In genomic region chr1:211578640-211579433, GRCh38 we compare ENCODE assay signal across 8 cellular contexts. TPM values are rescaled to one million over a fixed set of nuclear protein-coding genes. Genes with fewer than 3 reads are reported as not detected.
DNase-seq lines count a peak whose midpoint lies in the region; ATAC-seq lines count a peak whose summit lies in the region.

TSS of gene SLC30A1 (minus strand) at chr1:211579161. CDS start at chr1:211578612, 549 bp downstream.

- H3K23ac ChIP-seq in mesenchymal stem cell (ENCODE audit: low read length in 2 of 2): peak within 1 kb of the TSS in 1 of 2 experiments; percentile 99

- peaks cover 47 to 66% (median 53%) of the 10 kb centered on the region in 3 donors for H3K4me1 Mint-ChIP-seq in CD8-positive, alpha-beta memory T cell
- H3K4me1 Mint-ChIP-seq in effector memory CD8-positive, alpha-beta T cell (ENCODE audit: low read depth in 2 of 2): peaks cover 11 to 33% of the 10 kb centered on the region in 2 donors

- no peaks in the 10 kb centered on the region for H3K9me3 Mint-ChIP-seq in CD8-positive, alpha-beta memory T cell
- H3K9me3 Mint-ChIP-seq in effector memory CD8-positive, alpha-beta T cell: no peaks in the 10 kb centered on the region

- H3K4ac ChIP-seq in mesenchymal stem cell (ENCODE audit: low read depth in 1 of 2, low read length in 2 of 2): peak within 1 kb of the TSS; percentile 75 to 86

- ATAC-seq in GM19468 (IDR thresholded peaks at IDR 0.05; ENCODE audit: extremely low read depth, unreplicated experiment): peak; percentile 80
- peak; percentile 89 for ATAC-seq in effector memory CD8-positive, alpha-beta T cell (replicated peaks)

- H2AK5ac ChIP-seq in mesenchymal stem cell (ENCODE audit: low read length, severe bottlenecking): no peak within 1 kb of the TSS

- H4K91ac ChIP-seq in mesenchymal stem cell (ENCODE audit: low read length): peak within 1 kb of the TSS; percentile 53

- POLR2A ChIA-PET in CD8-positive, alpha-beta memory T cell (lab: Charles Lee): interaction anchor here (0.7 to 1.6 kb wide), 6 partner anchors 27 to 318 kb away, joined by 3 to 4 read pairs (median 3); no protein-coding TSS in a partner anchor

- H3K27ac ChIP-seq in CD8-positive, alpha-beta memory T cell (ENCODE audit: low read depth, low read length): peak within 1 kb of the TSS; percentile 77
- H3K27ac ChIP-seq in mesenchymal stem cell (ENCODE audit: low read length, poor library complexity, severe bottlenecking): peak within 1 kb of the TSS; percentile 76

- peaks cover 5% of the 10 kb centered on the region for H3K79me1 ChIP-seq in mesenchymal stem cell (replicated peaks; ENCODE audit: low read length, poor library complexity, severe bottlenecking)

- peak within 1 kb of the TSS; percentile 75 for H4K8ac ChIP-seq in mesenchymal stem cell (ENCODE audit: low read length)

- H2BK5ac ChIP-seq in mesenchymal stem cell (ENCODE audit: low read depth, low read length, poor library complexity, severe bottlenecking): peak within 1 kb of the TSS; percentile 92

- H3K27ac Mint-ChIP-seq in CD8-positive, alpha-beta memory T cell: peak within 1 kb of the TSS; percentile 85 to 97 (median 94)
- peak within 1 kb of the TSS; percentile 58 to 76 for H3K27ac Mint-ChIP-seq in effector memory CD8-positive, alpha-beta T cell

- peak within 1 kb of the TSS; percentile 90 to 97 (median 96) for H3K4me3 Mint-ChIP-seq in CD8-positive, alpha-beta memory T cell
- H3K4me3 Mint-ChIP-seq in effector memory CD8-positive, alpha-beta T cell: peak within 1 kb of the TSS; percentile 88 to 91

- peak within 1 kb of the TSS; percentile 74 for H3K4me2 ChIP-seq in mesenchymal stem cell (ENCODE audit: low read length, poor library complexity, severe bottlenecking)

- peak within 1 kb of the TSS in 1 of 2 experiments; percentile 93 for H2BK12ac ChIP-seq in mesenchymal stem cell (ENCODE audit: low read length in 2 of 2)

- peak within 1 kb of the TSS; percentile 54 for H2BK120ac ChIP-seq in mesenchymal stem cell (ENCODE audit: low read depth, low read length)

- H3K4me3 ChIP-seq in CD8-positive, alpha-beta memory T cell (ENCODE audit: low read length): peak within 1 kb of the TSS; percentile 90
- H3K4me3 ChIP-seq in mesenchymal stem cell (ENCODE audit: insufficient read depth in 1 of 2, low read depth in 1 of 2, low read length in 2 of 2): peak within 1 kb of the TSS; percentile 97 to 99

- WGBS in mesenchymal stem cell: under 1% methylated on average over 71 of the region's 97 CpGs

- H3K9ac ChIP-seq in mesenchymal stem cell (ENCODE audit: low read length): peak within 1 kb of the TSS; percentile 95

- peak; percentile 99 to 100 (median 100) for DNase-seq in CD8-positive, alpha-beta memory T cell
- DNase-seq in HS-5 (ENCODE audit: low read depth): peak; percentile 86
- peak; percentile 99 for DNase-seq in NK-92 treated with Interleukin-12 subunit alpha and Interleukin-12 subunit beta, amount 100 ng/mL, for 24 hours (lab: John Stamatoyannopoulos, UW)
- DNase-seq in activated CD8-positive, alpha-beta memory T cell treated with anti-CD3 and anti-CD28 coated beads for 24 hours: peak; percentile 100
- peak; percentile 99 to 100 (median 99) for DNase-seq in effector memory CD8-positive, alpha-beta T cell
- peak; percentile 97 for DNase-seq in mesenchymal stem cell
- peak; percentile 99 for DNase-seq in stimulated activated CD8-positive, alpha-beta memory T cell treated with anti-CD3 and anti-CD28 coated beads, Interleukin-12 subunit alpha, Interleukin-12 subunit beta, amount 100 ng/mL, for 4 hours (ENCODE audit: low read depth)

- no peaks in the 10 kb centered on the region for H3K27me3 Mint-ChIP-seq in CD8-positive, alpha-beta memory T cell
- H3K27me3 Mint-ChIP-seq in effector memory CD8-positive, alpha-beta T cell: no peaks in the 10 kb centered on the region

- peak within 1 kb of the TSS in 1 of 2 experiments; percentile 97 for H3K14ac ChIP-seq in mesenchymal stem cell (ENCODE audit: low read length in 2 of 2)

- H3K36me3 Mint-ChIP-seq in CD8-positive, alpha-beta memory T cell: peaks cover 5 to 26% (median 8%) of the 10 kb centered on the region in 3 donors
- peaks cover 20% of the 10 kb centered on the region for H3K36me3 Mint-ChIP-seq in effector memory CD8-positive, alpha-beta T cell (ENCODE audit: insufficient read depth)

- H3K36me3 ChIP-seq in CD8-positive, alpha-beta memory T cell (ENCODE audit: insufficient read depth, low read length): peaks cover 7% of the 10 kb centered on the region
- peaks cover 3 to 23% of the 10 kb centered on the region in 2 experiments for H3K36me3 ChIP-seq in mesenchymal stem cell (ENCODE audit: control insufficient read depth in 1 of 2, insufficient read depth in 2 of 2, low read depth in 1 of 2, low read length in 2 of 2)

- H2AFZ ChIP-seq in mesenchymal stem cell (ENCODE audit: low read depth, low read length): peak within 1 kb of the TSS; percentile 80

- H3K18ac ChIP-seq in mesenchymal stem cell (ENCODE audit: low read depth in 1 of 2, low read length in 2 of 2): peak within 1 kb of the TSS; percentile 97

- peak within 1 kb of the TSS; percentile 98 for H2BK15ac ChIP-seq in mesenchymal stem cell (ENCODE audit: low read depth, poor library complexity, severe bottlenecking)

- H3K4me1 ChIP-seq in CD8-positive, alpha-beta memory T cell (ENCODE audit: insufficient read depth, low read length): peaks cover 26% of the 10 kb centered on the region
- H3K4me1 ChIP-seq in mesenchymal stem cell (ENCODE audit: control insufficient read depth, insufficient read depth, low read depth, low read length): peaks cover 6% of the 10 kb centered on the region

- H3K27me3 ChIP-seq in CD8-positive, alpha-beta memory T cell (ENCODE audit: insufficient read depth, low read length, poor library complexity, severe bottlenecking): no peaks in the 10 kb centered on the region
- no peaks in the 10 kb centered on the region for H3K27me3 ChIP-seq in mesenchymal stem cell (ENCODE audit: control insufficient read depth in 1 of 2, insufficient read depth in 1 of 2, low read length in 2 of 2)

- CTCF ChIA-PET in CD8-positive, alpha-beta memory T cell (lab: Charles Lee): interaction anchor here (0.7 to 2.8 kb wide), 12 partner anchors 9 to 102 kb away, joined by 3 to 15 read pairs (median 4); no protein-coding TSS in a partner anchor

- no peaks in the 10 kb centered on the region for H3K9me3 ChIP-seq in CD8-positive, alpha-beta memory T cell (ENCODE audit: low read length)
- no peaks in the 10 kb centered on the region for H3K9me3 ChIP-seq in mesenchymal stem cell (ENCODE audit: control insufficient read depth, low read length)

RNA-seq across cellular contexts. Expression of gene SLC30A1, which starts in this region (rescaled TPM):
- 10 to 100 TPM; 16.5 to 17.1 TPM for total RNA-seq in CD8-positive, alpha-beta memory T cell
- polyA plus RNA-seq in CD8-positive, alpha-beta memory T cell: 3.4 TPM
- polyA plus RNA-seq in mesenchymal stem cell (2013, experiment 1 of 2): 6.8 TPM
- polyA plus RNA-seq in mesenchymal stem cell (2013, experiment 2 of 2): 7.1 TPM

Comparison
In these comparisons a context has a peak if more than half of its experiments do, and no peak if none do; other contexts are left out.
1. Peak in every context shown above with its lines: DNase-seq, ATAC-seq, H3K4me3 ChIP-seq and H3K27ac ChIP-seq.